23 cellular contexts compared by ENCODE assay signal in genomic region chr16:4232541-4233386, GRCh38. TPM values are rescaled to one million over a fixed set of nuclear protein-coding genes. Genes with fewer than 3 reads are reported as not detected.
DNase-seq lines count a peak whose midpoint lies in the region; ATAC-seq and TF ChIP-seq lines count a peak whose summit lies in the region.
"Had no signal": no experiment of that assay in that cellular context is flagged by ENCODE, and none has a peak within 500 bp of the region (broad histone marks: within the 10 kb centered on the region; RNA-seq: fewer than 3 reads in every experiment).

No MANE protein-coding gene starts in this region.

- no peak overlapping the region for H3K4me3 Mint-ChIP-seq in mesothelial cell of epicardium
- H3K4me3 Mint-ChIP-seq: neural progenitor cell had no signal

- H3K27ac Mint-ChIP-seq in mesothelial cell of epicardium = no peak overlapping the region
- H3K27ac Mint-ChIP-seq: neural progenitor cell had no signal

- H3K4me1 Mint-ChIP-seq in mesothelial cell of epicardium = peaks cover 4% of the 10 kb centered on the region
- H3K4me1 Mint-ChIP-seq: neural progenitor cell had no signal

- ATAC-seq in psoas muscle (peak; percentile 67 to 84 (median 78)), mucosa of descending colon (no peak)

- intact Hi-C loops in psoas muscle (cut with DNase I) (loop anchor here in 1 of 2 donors (2.0 kb wide), 1 partner anchor 18 kb away; no protein-coding TSS in a partner anchor), mucosa of descending colon (cut with DNase I, micrococcal nuclease) (no loop called here)

- TF ChIP-seq CTCF in cardiac muscle cell (IDR thresholded peaks at IDR 0.05; ENCODE audit: low read depth, low read length) = no peak
- TF ChIP-seq CTCF in psoas muscle (IDR thresholded peaks at IDR 0.05) = no peak
- no peak for TF ChIP-seq CTCF in mesothelial cell of epicardium (IDR thresholded peaks at IDR 0.05; ENCODE audit: unreplicated experiment)
- no peak for TF ChIP-seq CTCF in mucosa of descending colon (IDR thresholded peaks at IDR 0.05)

- H3K9me3 Mint-ChIP-seq in mesothelial cell of epicardium = no peaks in the 10 kb centered on the region

- H3K4me1 ChIP-seq in cardiac muscle cell (ENCODE audit: low read depth) (peaks cover 49% of the 10 kb centered on the region), psoas muscle (peaks cover 64% of the 10 kb centered on the region), mucosa of descending colon (ENCODE audit: low read depth) (no peaks in the 10 kb centered on the region)
- H3K4me1 ChIP-seq: Caco-2, HAP-1, neural progenitor cell had no signal

- H3K9me3 ChIP-seq in cardiac muscle cell (ENCODE audit: low read depth) (no peaks in the 10 kb centered on the region), psoas muscle (no peaks in the 10 kb centered on the region), mucosa of descending colon (no peaks in the 10 kb centered on the region)
- H3K9me3 ChIP-seq: Caco-2, HAP-1 had no signal

- H3K27ac ChIP-seq in cardiac muscle cell (peak overlapping the region; percentile 86), psoas muscle (peak overlapping the region; percentile 94)
- H3K27ac ChIP-seq: neural progenitor cell had no signal

- no peak overlapping the region for H3K4me3 ChIP-seq in cardiac muscle cell
- peak overlapping the region; percentile 43 for H3K4me3 ChIP-seq in psoas muscle
- H3K4me3 ChIP-seq in mucosa of descending colon = no peak overlapping the region
- H3K4me3 ChIP-seq: dorsolateral prefrontal cortex, HAP-1, neural progenitor cell had no signal

- DNase-seq in G401 (ENCODE audit: low spot score) = peak; percentile 38
- peak; percentile 14 for DNase-seq in NCI-H345 treated with DMSO at 0.1 percent for 48 hours (lab: John Stamatoyannopoulos, UW; ENCODE audit: unreplicated experiment)
- peak in 1 of 2 donors; percentile 61 for DNase-seq in cardiac muscle cell (ENCODE audit: low read depth in 1 of 2, low spot score in 1 of 2)
- DNase-seq in psoas muscle = peak; percentile 43 to 85
- no peak for DNase-seq in mesothelial cell of epicardium (ENCODE audit: low spot score in 2 of 2, unreplicated experiment in 2 of 2)
- no peak for DNase-seq in stimulated activated CD4-positive, alpha-beta T cell treated with anti-CD3 and anti-CD28 coated beads, Interleukin-15, amount 100 ng/mL, for 24 hours
- DNase-seq in mucosa of descending colon = no peak
- no peak for DNase-seq in hippocampal formation (lab: John Stamatoyannopoulos, UW)
- DNase-seq: activated CD4-positive, alpha-beta T cell treated with anti-CD3 and anti-CD28 coated beads, Interleukin-2, amount 50 U/mL, for 1 hour; activated CD8-positive, alpha-beta memory T cell treated with anti-CD3 and anti-CD28 coated beads, Interleukin-2, amount 50 U/mL, for 4 hours; activated effector memory CD4-positive, alpha-beta T cell treated with Interleukin-2 at 50 U/mL for 16 hours; Caco-2; dorsolateral prefrontal cortex; Karpas-422; NCI-H1048; NCI-H2107; NCI-H526 treated with DMSO at 0.1 percent for 48 hours; SIG-M5; T-helper 1 cell had no signal

- H3K36me3 ChIP-seq in cardiac muscle cell (no peaks in the 10 kb centered on the region), psoas muscle (ENCODE audit: insufficient read depth in 1 of 2, low read depth in 1 of 2) (peaks cover 0 to 7% of the 10 kb centered on the region in 2 donors), mucosa of descending colon (ENCODE audit: low read depth) (no peaks in the 10 kb centered on the region)
- H3K36me3 ChIP-seq: HAP-1, neural progenitor cell had no signal

- WGBS in psoas muscle, 3 donors = 27 to 37% (median 28%) methylated on average over 14 of the region's 14 CpGs

- in situ Hi-C loops in G401 (cut with HindIII; ENCODE audit: low sequenced_read_pairs) = no loop called here

- no peaks in the 10 kb centered on the region for H3K36me3 Mint-ChIP-seq in mesothelial cell of epicardium
- H3K36me3 Mint-ChIP-seq: neural progenitor cell had no signal

- peaks cover 2% of the 10 kb centered on the region for H3K27me3 Mint-ChIP-seq in mesothelial cell of epicardium (ENCODE audit: low read depth)

- no peaks in the 10 kb centered on the region for H3K27me3 ChIP-seq in cardiac muscle cell
- H3K27me3 ChIP-seq in psoas muscle (ENCODE audit: insufficient read depth in 3 of 3, low read length in 2 of 3) = no peaks in the 10 kb centered on the region
- H3K27me3 ChIP-seq: dorsolateral prefrontal cortex, neural progenitor cell had no signal

RNA-seq across cellular contexts. Expression of gene SRL, which starts 9.1 kb away (rescaled TPM):
- 0.07 and 0.37 TPM in 2 replicates for total RNA-seq in G401 (2014; rRNA removed; shearing (Covaris generic))
- total RNA-seq in cardiac muscle cell (46.1 and 51.1 TPM in 2 replicates), psoas muscle (100 to 1,000 TPM; 305 to 552 (median 476) TPM), mesothelial cell of epicardium (1.7 to 1.8 TPM (median 1.8 TPM) in 3 replicates), mucosa of descending colon (1 to 10 TPM in 1 of 3 donors, under 1 TPM in 2; 0.35 to 1.2 (median 0.41) TPM)
- polyA plus RNA-seq in cardiac muscle cell (45.9 and 56.4 TPM in 2 replicates), psoas muscle (100 to 1,000 TPM; 196 to 276 (median 206) TPM)
- total RNA-seq: Caco-2, epithelial cell of proximal tubule, HT1080 had no signal

RNA-seq across cellular contexts. Expression of gene TFAP4, which starts 40.1 kb away (rescaled TPM):
- 14.5 and 38.3 TPM in 2 replicates for total RNA-seq in G401 (2014; rRNA removed; shearing (Covaris generic))
- total RNA-seq in cardiac muscle cell (11.7 and 20.5 TPM in 2 replicates), psoas muscle (1 to 10 TPM; 3.8 to 5.7 (median 4.5) TPM), mesothelial cell of epicardium (28.8 to 33.7 TPM (median 29.5 TPM) in 3 replicates), mucosa of descending colon (10 to 100 TPM in 2 of 3 donors, 1 to 10 TPM in 1; 10.0 to 12.2 (median 12.1) TPM)
- polyA plus RNA-seq in cardiac muscle cell (3.4 and 6.7 TPM in 2 replicates), psoas muscle (1 to 10 TPM; 3.0 to 8.2 (median 7.0) TPM)

Comparison
In these comparisons a context has a peak if more than half of its experiments do, and no peak if none do; other contexts are left out.
1. DNase-seq: peak in G401 (single experiment), NCI-H345 treated with DMSO at 0.1 percent for 48 hours (single experiment) and psoas muscle (2 of 2); none in mesothelial cell of epicardium (0 of 2), stimulated activated CD4-positive, alpha-beta T cell treated with anti-CD3 and anti-CD28 coated beads, Interleukin-15, amount 100 ng/mL, for 24 hours (single experiment), mucosa of descending colon (0 of 3) and hippocampal formation (0 of 2).
2. RNA of gene SRL, which starts 9.1 kb away (total RNA-seq): 305 to 552 TPM in psoas muscle and 46.1 to 51.1 TPM in cardiac muscle cell; 1.7 to 1.8 TPM in mesothelial cell of epicardium, 0.35 to 1.2 TPM in mucosa of descending colon and 0.07 to 0.37 TPM in G401; every median in the first group is over 10 times any median in the second.